8 cellular contexts compared by ENCODE assay signal in the genomic region with DNA sequence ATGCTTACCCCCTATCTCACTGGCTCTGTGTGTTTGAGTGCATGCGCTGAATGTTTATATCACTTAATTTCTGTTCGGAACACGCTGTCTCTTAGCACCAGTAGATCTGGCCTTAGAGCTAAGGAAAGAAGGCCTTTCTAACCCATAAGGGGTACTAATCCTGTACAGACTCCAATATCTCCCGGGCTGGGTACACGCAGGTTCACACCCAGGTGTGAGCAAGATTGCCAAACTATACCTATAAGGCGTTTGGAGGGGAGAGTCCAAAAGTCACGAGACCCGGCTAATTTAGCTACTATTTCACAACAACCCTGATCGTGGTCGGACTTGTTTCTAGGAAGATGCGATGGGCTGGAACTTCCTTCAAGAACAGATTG. TPM values are rescaled to one million over a fixed set of nuclear protein-coding genes. Genes with fewer than 3 reads are reported as not detected.
DNase-seq lines count a peak whose midpoint lies in the region; ATAC-seq and TF ChIP-seq lines count a peak whose summit lies in the region.

No MANE protein-coding gene starts in this region.

- H3K4me2 ChIP-seq in DND-41 (ENCODE audit: insufficient read depth, low read length), result peak overlapping the region; percentile 89

- TF ChIP-seq EP300 in tibial nerve (IDR thresholded peaks at IDR 0.05), result no peak

- H3K9ac ChIP-seq in DND-41 (ENCODE audit: low read depth, low read length), result peak overlapping the region; percentile 99

- H3K9me3 Mint-ChIP-seq in activated naive CD4-positive, alpha-beta T cell treated with anti-CD3 and anti-CD28 coated beads, Interleukin-2, amount 50 U/mL, for 72 hours, result no peaks in the 10 kb centered on the region

- TF ChIP-seq POLR2A in tibial nerve (IDR thresholded peaks at IDR 0.05), result no peak

- peaks cover 53% of the 10 kb centered on the region for H3K79me2 ChIP-seq in DND-41 (ENCODE audit: insufficient read depth, low read length)

- no peaks in the 10 kb centered on the region for H3K9me3 ChIP-seq in DND-41 (ENCODE audit: insufficient read depth, low read length, severe bottlenecking)
- no peaks in the 10 kb centered on the region for H3K9me3 ChIP-seq in tibial nerve

- H3K36me3 Mint-ChIP-seq in activated naive CD4-positive, alpha-beta T cell treated with anti-CD3 and anti-CD28 coated beads, Interleukin-2, amount 50 U/mL, for 72 hours, result peaks cover 25 to 31% of the 10 kb centered on the region in 2 donors

- intact Hi-C loops in left colon (cut with DNase I, micrococcal nuclease), result no loop called here

- peaks cover 13% of the 10 kb centered on the region; the same call in 1 of the 2 replicates for H4K20me1 ChIP-seq in DND-41 (ENCODE audit: insufficient read depth, low read length)

- H2AFZ ChIP-seq in DND-41 (ENCODE audit: low read depth, low read length), result peak overlapping the region; percentile 97

- DNase-seq in DND-41 (no peak), left colon (no peak), tibial nerve (ENCODE audit: low spot score in 2 of 2) (peak in 1 of 2 donors; percentile 70), amniotic stem cell (lab: John Stamatoyannopoulos, UW) (no peak)
- no peak for DNase-seq in activated naive CD4-positive, alpha-beta T cell treated with anti-CD3 and anti-CD28 coated beads, Interleukin-2, amount 50 U/mL, for 72 hours (ENCODE audit: low spot score in 2 of 2)
- DNase-seq in NK-92 treated with Interleukin-12 subunit alpha and Interleukin-12 subunit beta, amount 100 ng/mL, for 24 hours (lab: John Stamatoyannopoulos, UW), result no peak

- H3K4me1 ChIP-seq in DND-41 (ENCODE audit: insufficient read depth, low read length) (peaks cover 38% of the 10 kb centered on the region), tibial nerve (peaks cover 0 to 19% (median 3%) of the 10 kb centered on the region in 4 donors)

- WGBS in tibial nerve, 2 donors, result 25 to 34% methylated on average over 9 to 11 of the region's 11 CpGs

- ATAC-seq in DND-41 (ENCODE audit: insufficient read depth, low read depth) (no peak; the same call in 1 of the 3 replicates), HG03045 (IDR thresholded peaks at IDR 0.05; ENCODE audit: unreplicated experiment) (peak; percentile 2), left colon (peak; percentile 64), HG03469 (IDR thresholded peaks at IDR 0.05; ENCODE audit: unreplicated experiment) (no peak)
- ATAC-seq in activated naive CD4-positive, alpha-beta T cell treated with anti-CD3 and anti-CD28 coated beads, Interleukin-2, amount 50 U/mL, for 72 hours, result peak; percentile 2 to 22

- H3K36me3 ChIP-seq in DND-41 (ENCODE audit: insufficient read depth, low read length) (peaks cover 21% of the 10 kb centered on the region), tibial nerve (no peaks in the 10 kb centered on the region)

- peak overlapping the region; percentile 88 to 99 for H3K4me3 ChIP-seq in DND-41 (ENCODE audit: low read depth in 1 of 2, low read length in 2 of 2)
- H3K4me3 ChIP-seq in tibial nerve, result peak overlapping the region; percentile 64 to 99 (median 68)

- TF ChIP-seq CTCF in DND-41 (IDR thresholded peaks at IDR 0.05; ENCODE audit: borderline replicate concordance, extremely low read depth, low read length, poor library complexity, severe bottlenecking), result no peak
- no peak for TF ChIP-seq CTCF in tibial nerve (IDR thresholded peaks at IDR 0.05)

- peak overlapping the region; percentile 100 for H3K27ac ChIP-seq in DND-41 (ENCODE audit: low read length)
- H3K27ac ChIP-seq in tibial nerve, result peak overlapping the region in 3 of 4 donors; percentile 80 to 90 (median 90)

- no peaks in the 10 kb centered on the region for H3K27me3 ChIP-seq in DND-41 (ENCODE audit: insufficient read depth, low read length, poor library complexity)
- H3K27me3 ChIP-seq in tibial nerve, result peaks cover 0 to 5% of the 10 kb centered on the region in 2 donors

- peak overlapping the region; percentile 95 to 96 for H3K27ac Mint-ChIP-seq in activated naive CD4-positive, alpha-beta T cell treated with anti-CD3 and anti-CD28 coated beads, Interleukin-2, amount 50 U/mL, for 72 hours

RNA-seq across cellular contexts. Expression of gene PDSS1, which starts 0.7 kb away (rescaled TPM):
- 10 to 100 TPM; 11.5 to 17.6 TPM for total RNA-seq in activated naive CD4-positive, alpha-beta T cell treated with anti-CD3 and anti-CD28 coated beads, Interleukin-2, amount 50 U/mL, for 72 hours
- 10 to 100 TPM; 20.3 to 34.3 TPM for total RNA-seq in left colon
- total RNA-seq in tibial nerve, result 10 to 100 TPM in 1 of 4 donors, 1 to 10 TPM in 3; 2.4 to 15.7 (median 6.6) TPM

Comparison
In these comparisons a context has a peak if more than half of its experiments do, and no peak if none do; other contexts are left out.
1. ATAC-seq: peak in HG03045 (single experiment), activated naive CD4-positive, alpha-beta T cell treated with anti-CD3 and anti-CD28 coated beads, Interleukin-2, amount 50 U/mL, for 72 hours (2 of 2) and left colon (single experiment); none in DND-41 (single experiment) and HG03469 (single experiment).